Comparison of ENCODE assay signal across 20 cellular contexts in genomic region chr7:6299774-6300173, GRCh38. TPM values are rescaled to one million over a fixed set of nuclear protein-coding genes. Genes with fewer than 3 reads are reported as not detected.
DNase-seq lines count a peak whose midpoint lies in the region; ATAC-seq and TF ChIP-seq lines count a peak whose summit lies in the region.
"Had no signal": no experiment of that assay in that cellular context is flagged by ENCODE, and none has a peak within 500 bp of the region (broad histone marks: within the 10 kb centered on the region; RNA-seq: fewer than 3 reads in every experiment).

No MANE protein-coding gene starts in this region.

- H3K4me1 ChIP-seq in BLaER1 treated with 17β-estradiol and CSF1 and Interleukin-3, amounts not matched to agents 10 nM and 100 nM: peaks cover 8 to 53% (median 39%) of the 10 kb centered on the region in 10 experiments
- H3K4me1 ChIP-seq in HEK293 (ENCODE audit: control insufficient read depth, insufficient read depth, low read length): no peaks in the 10 kb centered on the region
- H3K4me1 ChIP-seq: Caco-2, HAP-1 had no signal

- H3K36me3 Mint-ChIP-seq in stimulated activated naive B cell treated with anti-CD40 and anti-IgM and Interleukin-4, amounts not matched to agents 10 μg/mL and 1 μg/mL and 100 μg/mL, for 72 hours: no peaks in the 10 kb centered on the region
- H3K36me3 Mint-ChIP-seq in activated T-cell treated with anti-CD3 and anti-CD28 coated beads, Interleukin-2, amount 50 U/mL, for 4 hours (ENCODE audit: insufficient read depth): no peaks in the 10 kb centered on the region
- H3K36me3 Mint-ChIP-seq: IgD-negative memory B cell, T-cell had no signal

- H3K27ac ChIP-seq in BLaER1 treated with 17β-estradiol and CSF1 and Interleukin-3, amounts not matched to agents 10 nM and 100 nM: peak overlapping the region in 5 of 11 experiments; percentile 27 to 55 (median 35); a peak in 9 of 22 replicates
- no peak overlapping the region for H3K27ac ChIP-seq in HEK293 (ENCODE audit: extremely low read depth, low read depth, low read length)

- peak overlapping the region; percentile 70 for H3K27ac Mint-ChIP-seq in stimulated activated naive B cell treated with anti-CD40 and anti-IgM and Interleukin-4, amounts not matched to agents 10 μg/mL and 1 μg/mL and 100 μg/mL, for 72 hours
- H3K27ac Mint-ChIP-seq: CD4-positive, alpha-beta T cell; IgD-negative memory B cell; T-cell had no signal

- no peaks in the 10 kb centered on the region for H3K36me3 ChIP-seq in BLaER1 treated with 17β-estradiol and CSF1 and Interleukin-3, amounts not matched to agents 10 nM and 100 nM
- no peaks in the 10 kb centered on the region for H3K36me3 ChIP-seq in HEK293 (ENCODE audit: control insufficient read depth in 2 of 2, insufficient read depth in 1 of 2, low read length in 2 of 2)
- H3K36me3 ChIP-seq: HAP-1 had no signal

- 0 out of 22 replicates have a peak, but pooled peaks cover 0 to 7% (median 0%) of the 10 kb centered on the region in 11 experiments for H3K9me3 ChIP-seq in BLaER1 treated with 17β-estradiol and CSF1 and Interleukin-3, amounts not matched to agents 10 nM and 100 nM (replicated peaks in 1 of 11)
- H3K9me3 ChIP-seq in HEK293 (ENCODE audit: control insufficient read depth, insufficient read depth, low read depth, low read length): no peaks in the 10 kb centered on the region
- H3K9me3 ChIP-seq: Caco-2, HAP-1 had no signal

- H3K4me2 ChIP-seq in BLaER1 treated with 17β-estradiol and CSF1 and Interleukin-3, amounts not matched to agents 10 nM and 100 nM: peak overlapping the region in 10 of 11 experiments; percentile 5 to 62 (median 52); a peak in 16 of 22 replicates

- no peaks in the 10 kb centered on the region for H3K9me3 Mint-ChIP-seq in stimulated activated naive B cell treated with anti-CD40 and anti-IgM and Interleukin-4, amounts not matched to agents 10 μg/mL and 1 μg/mL and 100 μg/mL, for 72 hours
- H3K9me3 Mint-ChIP-seq in activated T-cell treated with anti-CD3 and anti-CD28 coated beads, Interleukin-2, amount 50 U/mL, for 4 hours: no peaks in the 10 kb centered on the region
- H3K9me3 Mint-ChIP-seq: CD4-positive, alpha-beta T cell; IgD-negative memory B cell; T-cell had no signal

- no peaks in the 10 kb centered on the region for H4K20me1 ChIP-seq in BLaER1 treated with 17β-estradiol and CSF1 and Interleukin-3, amounts not matched to agents 10 nM and 100 nM

- no peak for TF ChIP-seq CTCF in HEK293 (tag by site-specific recombination; IDR thresholded peaks at IDR 0.05)

- H3K4me3 ChIP-seq in BLaER1 treated with 17β-estradiol and CSF1 and Interleukin-3, amounts not matched to agents 10 nM and 100 nM: no peak overlapping the region
- no peak overlapping the region for H3K4me3 ChIP-seq in HEK293 (ENCODE audit: low read depth, low read length)
- H3K4me3 ChIP-seq: HAP-1 had no signal

- no peaks in the 10 kb centered on the region for H3K4me1 Mint-ChIP-seq in stimulated activated naive B cell treated with anti-CD40 and anti-IgM and Interleukin-4, amounts not matched to agents 10 μg/mL and 1 μg/mL and 100 μg/mL, for 72 hours
- no peaks in the 10 kb centered on the region for H3K4me1 Mint-ChIP-seq in activated T-cell treated with anti-CD3 and anti-CD28 coated beads, Interleukin-2, amount 50 U/mL, for 4 hours (ENCODE audit: low read depth)
- H3K4me1 Mint-ChIP-seq: IgD-negative memory B cell, T-cell had no signal

- DNase-seq in NCI-H2171 treated with DMSO at 0.1 percent for 48 hours (lab: John Stamatoyannopoulos, UW) (peak; percentile 55), NCI-H2171 (lab: John Stamatoyannopoulos, UW) (no peak), NCI-H1930 (lab: John Stamatoyannopoulos, UW) (no peak)
- DNase-seq in stimulated activated naive B cell treated with anti-CD40 and anti-IgM and Interleukin-4, amounts not matched to agents 10 μg/mL and 1 μg/mL and 100 μg/mL, for 72 hours: no peak
- DNase-seq in activated T-cell treated with anti-CD3 and anti-CD28 coated beads, Interleukin-2, amount 50 U/mL, for 4 hours: no peak
- DNase-seq: Caco-2; CD4-positive, alpha-beta T cell; GOT3; NCI-H1092; NCI-H1417 treated with DMSO at 0.1 percent for 48 hours; NCI-H1694 treated with DMSO at 0.1 percent for 48 hours; NCI-H345; NCI-H510A treated with DMSO at 0.1 percent for 48 hours; NCI-H82; RPMI8226; T-cell had no signal

- H3K9ac ChIP-seq in BLaER1 treated with 17β-estradiol and CSF1 and Interleukin-3, amounts not matched to agents 10 nM and 100 nM: 0 out of 22 replicates have a peak overlapping the region, but pooled peaks of 1 of the 11 experiments have one; percentile 18

- CTCF ChIA-PET in HEK293 (lab: Yijun Ruan, JAX): interaction anchor here (0.7 to 1.1 kb wide), 2 partner anchors 23 to 30 kb away, joined by 3 to 4 read pairs; no protein-coding TSS in a partner anchor

- no peak overlapping the region for H3K4me3 Mint-ChIP-seq in stimulated activated naive B cell treated with anti-CD40 and anti-IgM and Interleukin-4, amounts not matched to agents 10 μg/mL and 1 μg/mL and 100 μg/mL, for 72 hours
- no peak overlapping the region for H3K4me3 Mint-ChIP-seq in activated T-cell treated with anti-CD3 and anti-CD28 coated beads, Interleukin-2, amount 50 U/mL, for 4 hours
- H3K4me3 Mint-ChIP-seq: CD4-positive, alpha-beta T cell; IgD-negative memory B cell; T-cell had no signal

- H3K27me3 Mint-ChIP-seq in stimulated activated naive B cell treated with anti-CD40 and anti-IgM and Interleukin-4, amounts not matched to agents 10 μg/mL and 1 μg/mL and 100 μg/mL, for 72 hours: no peaks in the 10 kb centered on the region
- H3K27me3 Mint-ChIP-seq in activated T-cell treated with anti-CD3 and anti-CD28 coated beads, Interleukin-2, amount 50 U/mL, for 4 hours (ENCODE audit: low read depth): no peaks in the 10 kb centered on the region

- POLR2A ChIA-PET in HEK293 (lab: Yijun Ruan, JAX): no interaction called here

- ATAC-seq in stimulated activated naive B cell treated with anti-CD40 and anti-IgM and Interleukin-4, amounts not matched to agents 10 μg/mL and 1 μg/mL and 100 μg/mL, for 72 hours (replicated peaks): no peak
- no peak for ATAC-seq in activated T-cell treated with anti-CD3 and anti-CD28 coated beads, Interleukin-2, amount 50 U/mL, for 4 hours
- ATAC-seq: T-cell had no signal

- no peaks in the 10 kb centered on the region for H3K27me3 ChIP-seq in BLaER1 treated with 17β-estradiol and CSF1 and Interleukin-3, amounts not matched to agents 10 nM and 100 nM

TF ChIP-seq in HEK293, 187 proteins besides CTCF, POLR2A, EP300 and RAD21:
- TF ChIP-seq ZNF335 (tag by site-specific recombination; conservative IDR thresholded peaks at IDR 0.05) (no peak), ZNF140 (tag by site-specific recombination; IDR thresholded peaks at IDR 0.05) (peak; percentile 65; the same call in 1 of the 2 replicates)

RNA-seq across cellular contexts. Expression of gene CYTH3, which starts 27.4 kb away (rescaled TPM):
- 1 to 10 TPM; 3.6 to 9.9 (median 4.6) TPM for total RNA-seq in activated T-cell treated with anti-CD3 and anti-CD28 coated beads, Interleukin-2, amount 50 U/mL, for 4 hours

RNA-seq across cellular contexts. Expression of gene FAM220A, which starts 49.0 kb away (rescaled TPM):
- 10 to 100 TPM in 1 of 3 donors, 1 to 10 TPM in 2; 9.0 to 10.7 (median 9.5) TPM for total RNA-seq in activated T-cell treated with anti-CD3 and anti-CD28 coated beads, Interleukin-2, amount 50 U/mL, for 4 hours
